9 cellular contexts compared by ENCODE assay signal in genomic region chr6:4801491-4802118, GRCh38. TPM values are rescaled to one million over a fixed set of nuclear protein-coding genes. Genes with fewer than 3 reads are reported as not detected.
DNase-seq lines count a peak whose midpoint lies in the region; ATAC-seq and TF ChIP-seq lines count a peak whose summit lies in the region.
"Had no signal": no experiment of that assay in that cellular context is flagged by ENCODE, and none has a peak within 500 bp of the region (broad histone marks: within the 10 kb centered on the region; RNA-seq: fewer than 3 reads in every experiment).

No MANE protein-coding gene starts in this region.

- ATAC-seq in GM18498 (IDR thresholded peaks at IDR 0.05; ENCODE audit: unreplicated experiment) (peak; percentile 64), GM19467 (IDR thresholded peaks at IDR 0.05; ENCODE audit: unreplicated experiment) (peak; percentile 53), HG03108 (IDR thresholded peaks at IDR 0.05; ENCODE audit: unreplicated experiment) (peak; percentile 55), HG02840 (IDR thresholded peaks at IDR 0.05; ENCODE audit: low FRiP score, unreplicated experiment) (no peak)

- DNase-seq in chondrocyte (ENCODE audit: low spot score) (no peak), osteoblast (ENCODE audit: insufficient read length, low spot score, missing footprints) (no peak), mesendoderm (no peak), smooth muscle cell (lab: John Stamatoyannopoulos, UW; ENCODE audit: unreplicated experiment) (no peak)

- H3K4me1 Mint-ChIP-seq in chondrocyte (ENCODE audit: low read depth), result peaks cover 49% of the 10 kb centered on the region

- H2BK120ac ChIP-seq in mesendoderm (ENCODE audit: low read depth, low read length), result no peak overlapping the region

- no peaks in the 10 kb centered on the region for H3K27me3 ChIP-seq in osteoblast (ENCODE audit: insufficient read depth, low read length)
- H3K27me3 ChIP-seq in mesendoderm (ENCODE audit: insufficient read depth, low read length, poor library complexity), result no peaks in the 10 kb centered on the region
- no peaks in the 10 kb centered on the region for H3K27me3 ChIP-seq in smooth muscle cell (ENCODE audit: low read depth)

- H3K9me3 ChIP-seq in osteoblast (ENCODE audit: low read depth, low read length) (no peaks in the 10 kb centered on the region), smooth muscle cell (replicated peaks; ENCODE audit: low read depth) (no peaks in the 10 kb centered on the region)

- no peak overlapping the region for H3K4me3 Mint-ChIP-seq in chondrocyte (ENCODE audit: unreplicated experiment)

- no peaks in the 10 kb centered on the region for H3K27me3 Mint-ChIP-seq in chondrocyte (ENCODE audit: low read depth)
- H3K27me3 Mint-ChIP-seq: progenitor cell of endocrine pancreas had no signal

- no peak overlapping the region for H2AK5ac ChIP-seq in mesendoderm (ENCODE audit: low read length)

- no peak for TF ChIP-seq CTCF in chondrocyte (IDR thresholded peaks at IDR 0.05)
- TF ChIP-seq CTCF in osteoblast (IDR thresholded peaks at IDR 0.05; ENCODE audit: extremely low read depth, low read depth, low read length), result no peak
- TF ChIP-seq CTCF in smooth muscle cell (IDR thresholded peaks at IDR 0.05; ENCODE audit: borderline replicate concordance, insufficient read depth, poor library complexity, severe bottlenecking), result no peak

- no peak overlapping the region for H4K5ac ChIP-seq in mesendoderm (ENCODE audit: low read length)

- H3K56ac ChIP-seq in mesendoderm (ENCODE audit: low read length), result no peak overlapping the region

- H3F3A ChIP-seq in smooth muscle cell (ENCODE audit: low read depth), result peaks cover 5% of the 10 kb centered on the region

- H3K4me1 ChIP-seq in osteoblast (ENCODE audit: insufficient read depth, low read length), result peaks cover 13% of the 10 kb centered on the region
- peaks cover 3% of the 10 kb centered on the region for H3K4me1 ChIP-seq in mesendoderm (ENCODE audit: control insufficient read depth, low read depth, low read length)
- peaks cover 20% of the 10 kb centered on the region for H3K4me1 ChIP-seq in smooth muscle cell (ENCODE audit: low read depth)

- H4K8ac ChIP-seq in mesendoderm (ENCODE audit: low read depth, low read length), result no peak overlapping the region

- no peak overlapping the region for H3K4me3 ChIP-seq in osteoblast (ENCODE audit: insufficient read depth, low read length)
- H3K4me3 ChIP-seq in mesendoderm (ENCODE audit: low read length), result no peak overlapping the region
- no peak overlapping the region for H3K4me3 ChIP-seq in smooth muscle cell

- no peak overlapping the region for H3K9ac ChIP-seq in mesendoderm (ENCODE audit: low read length)
- H3K9ac ChIP-seq in smooth muscle cell (ENCODE audit: low read depth), result no peak overlapping the region

- no peaks in the 10 kb centered on the region for H3K36me3 Mint-ChIP-seq in chondrocyte (ENCODE audit: low read depth)

- H3K9me3 Mint-ChIP-seq in chondrocyte (ENCODE audit: low read depth), result peaks cover 15% of the 10 kb centered on the region

- H3K79me2 ChIP-seq in osteoblast (ENCODE audit: insufficient read depth, low read length) (peaks cover 85% of the 10 kb centered on the region), mesendoderm (ENCODE audit: control insufficient read depth, insufficient read depth, low read length) (peaks cover 62% of the 10 kb centered on the region), smooth muscle cell (ENCODE audit: low read depth) (peaks cover 98% of the 10 kb centered on the region)

- peaks cover 32% of the 10 kb centered on the region for H3K79me1 ChIP-seq in mesendoderm (ENCODE audit: low read length)

- H2AFZ ChIP-seq in osteoblast (ENCODE audit: low read length) (no peak overlapping the region), smooth muscle cell (ENCODE audit: low read depth) (no peak overlapping the region)

- no CpG with 5 or more reads among the region's 3 CpGs for WGBS in mesendoderm (ENCODE audit: extremely low coverage, insufficient coverage, low lambda C conversion rate)
- WGBS in smooth muscle cell (ENCODE audit: low lambda C conversion rate), result 60% methylated on average over 3 of the region's 3 CpGs

- H3K27ac ChIP-seq in osteoblast (ENCODE audit: low read depth, low read length) (no peak overlapping the region), mesendoderm (ENCODE audit: low read depth, low read length) (no peak overlapping the region), smooth muscle cell (ENCODE audit: low read depth) (no peak overlapping the region)

- H3K4ac ChIP-seq in mesendoderm (ENCODE audit: low read depth, low read length), result no peak overlapping the region

- no peak overlapping the region for H3K18ac ChIP-seq in mesendoderm (ENCODE audit: low read length)

- H3K23ac ChIP-seq in mesendoderm (ENCODE audit: low read length), result no peak overlapping the region

- peak overlapping the region; percentile 4 for H3K27ac Mint-ChIP-seq in chondrocyte (ENCODE audit: unreplicated experiment)
- H3K27ac Mint-ChIP-seq: progenitor cell of endocrine pancreas had no signal

- no peaks in the 10 kb centered on the region for H3K36me3 ChIP-seq in osteoblast (ENCODE audit: insufficient read depth, low read length)
- H3K36me3 ChIP-seq in mesendoderm (ENCODE audit: control insufficient read depth, insufficient read depth, low read length), result no peaks in the 10 kb centered on the region
- peaks cover 4% of the 10 kb centered on the region for H3K36me3 ChIP-seq in smooth muscle cell (ENCODE audit: low read depth)

- no peak overlapping the region for H2BK15ac ChIP-seq in mesendoderm (replicated peaks; ENCODE audit: low read depth)

- H4K20me1 ChIP-seq in osteoblast (ENCODE audit: insufficient read depth, low read length), result peaks cover 44% of the 10 kb centered on the region
- H4K20me1 ChIP-seq in smooth muscle cell (ENCODE audit: low read depth), result peaks cover 98% of the 10 kb centered on the region

- H3K4me2 ChIP-seq in osteoblast (ENCODE audit: insufficient read depth, low read length), result no peak overlapping the region
- H3K4me2 ChIP-seq in mesendoderm (ENCODE audit: low read length), result no peak overlapping the region
- H3K4me2 ChIP-seq in smooth muscle cell, result no peak overlapping the region

- no peak overlapping the region for H2BK5ac ChIP-seq in mesendoderm (ENCODE audit: low read length)

RNA-seq across cellular contexts. Expression of gene CDYL, which starts 25.4 kb away (rescaled TPM):
- total RNA-seq in chondrocyte (40.7 to 63.7 TPM (median 60.9 TPM) in 3 replicates), osteoblast (84.0 and 106 TPM in 2 replicates), smooth muscle cell (34.5 and 49.9 TPM in 2 replicates)
- 72.2 TPM for polyA plus RNA-seq in mesendoderm (2013, experiment 1 of 2)
- 80.5 TPM for polyA plus RNA-seq in mesendoderm (2013, experiment 2 of 2)
- 28.7 and 37.2 TPM in 2 replicates for polyA plus RNA-seq in smooth muscle cell
